ENCODE assay signal across 9 cellular contexts in genomic region chr14:81236138-81236537, GRCh38.
"Had no signal": no experiment of that assay in that cellular context is flagged by ENCODE, and none has a peak within 500 bp of the region (broad histone marks: within the 10 kb centered on the region; RNA-seq: fewer than 3 reads in every experiment).

No MANE protein-coding gene starts in this region.

- H3K9me3 Mint-ChIP-seq: HFFc6 had no signal

- H3K9me3 ChIP-seq: HAP-1 had no signal

- ATAC-seq: HCT116, K562 had no signal

- H3K27ac Mint-ChIP-seq: HFFc6 had no signal

- DNase-seq: GM23248, GOT3, H7, HFFc6, IMR-90 had no signal

- H3K36me3 ChIP-seq: HAP-1 had no signal

- H3K4me3 Mint-ChIP-seq: HFFc6 had no signal

- H3K4me3 ChIP-seq: GM23248, HAP-1, K562 had no signal

- H3K27ac ChIP-seq: GM23248, HL-60 had no signal
